10 cellular contexts compared by ENCODE assay signal in genomic region chr16:2518823-2519710, GRCh38. TPM values are rescaled to one million over a fixed set of nuclear protein-coding genes. Genes with fewer than 3 reads are reported as not detected.
A peak's percentile ranks its signal among the peaks of the same experiment; 100 is the strongest.
DNase-seq lines count a peak whose midpoint lies in the region; ATAC-seq, FAIRE-seq and TF ChIP-seq lines count a peak whose summit lies in the region.
"Had no signal": no experiment of that assay in that cellular context is flagged by ENCODE, and none has a peak within 500 bp of the region (broad histone marks: within the 10 kb centered on the region; RNA-seq: fewer than 3 reads in every experiment).

No MANE protein-coding gene starts in this region.

- peak overlapping the region; percentile 83 for H3K4me3 Mint-ChIP-seq in Calu3 (ENCODE audit: low read depth, unreplicated experiment)
- peak overlapping the region; percentile 80 for H3K4me3 Mint-ChIP-seq in activated T-helper 1 cell treated with anti-CD3 and anti-CD28 coated beads, Interleukin-12 subunit alpha, Interleukin-12 subunit beta, Interleukin-2, Interleukin-4 antibody, amounts not matched to agents 30 ng/mL and 10 ng/mL and 1 ng/mL, durations not matched to agents 14 hours and 24 hours and 36 hours

- no peaks in the 10 kb centered on the region for H3K9me3 ChIP-seq in right cardiac atrium (ENCODE audit: control insufficient read depth, low read length)
- no peaks in the 10 kb centered on the region for H3K9me3 ChIP-seq in skeletal muscle tissue (ENCODE audit: control insufficient read depth in 3 of 3, low read length in 3 of 3)

- H3K4me1 Mint-ChIP-seq in Calu3 (ENCODE audit: low read depth, unreplicated experiment), result peaks cover 49% of the 10 kb centered on the region
- H3K4me1 Mint-ChIP-seq in activated T-helper 1 cell treated with anti-CD3 and anti-CD28 coated beads, Interleukin-12 subunit alpha, Interleukin-12 subunit beta, Interleukin-2, Interleukin-4 antibody, amounts not matched to agents 30 ng/mL and 10 ng/mL and 1 ng/mL, durations not matched to agents 14 hours and 24 hours and 36 hours (ENCODE audit: low read depth), result peaks cover 43% of the 10 kb centered on the region

- intact Hi-C loops in Calu3 (cut with micrococcal nuclease; ENCODE audit: unreplicated experiment) (no loop called here), right cardiac atrium (cut with DNase I) (loop anchor here in 1 of 4 donors (5.0 kb wide), 1 partner anchor 297 kb away; the partner anchor contains the start of gene E4F1)
- intact Hi-C loops in activated T-helper 1 cell treated with anti-CD3 and anti-CD28 coated beads, Interleukin-12 subunit alpha, Interleukin-12 subunit beta, Interleukin-2, Interleukin-4 antibody, amounts not matched to agents 30 ng/mL and 10 ng/mL and 1 ng/mL, durations not matched to agents 14 hours and 24 hours and 36 hours (cut with micrococcal nuclease), result loop anchor here (10.0 kb wide), 1 partner anchor 386 kb away; no protein-coding TSS in a partner anchor

- H3K27me3 Mint-ChIP-seq in Calu3 (ENCODE audit: unreplicated experiment), result no peaks in the 10 kb centered on the region
- H3K27me3 Mint-ChIP-seq in activated T-helper 1 cell treated with anti-CD3 and anti-CD28 coated beads, Interleukin-12 subunit alpha, Interleukin-12 subunit beta, Interleukin-2, Interleukin-4 antibody, amounts not matched to agents 30 ng/mL and 10 ng/mL and 1 ng/mL, durations not matched to agents 14 hours and 24 hours and 36 hours (ENCODE audit: insufficient read depth), result no peaks in the 10 kb centered on the region

- H3K4me3 ChIP-seq in right cardiac atrium (ENCODE audit: low read length) (no peak overlapping the region), skeletal muscle tissue (ENCODE audit: low read length in 3 of 3) (peak overlapping the region in 2 of 3 donors; percentile 29 to 51)

- ATAC-seq in right cardiac atrium, result peak; percentile 3

- peak overlapping the region; percentile 40 for H3K27ac ChIP-seq in right cardiac atrium (ENCODE audit: low read length)
- peak overlapping the region; percentile 98 for H3K27ac ChIP-seq in skeletal muscle tissue (ENCODE audit: low read depth, low read length)

- H3K36me3 ChIP-seq in skeletal muscle tissue (ENCODE audit: control insufficient read depth in 3 of 3, insufficient read depth in 3 of 3, low read length in 3 of 3), result peaks cover 10 to 20% (median 16%) of the 10 kb centered on the region in 3 donors

- peaks cover 22% of the 10 kb centered on the region for H3K4me1 ChIP-seq in right cardiac atrium (ENCODE audit: control insufficient read depth, insufficient read depth, low read length)
- H3K4me1 ChIP-seq in skeletal muscle tissue (ENCODE audit: control insufficient read depth in 3 of 3, insufficient read depth in 3 of 3, low read length in 3 of 3), result peaks cover 61 to 72% (median 62%) of the 10 kb centered on the region in 3 donors

- CTCF ChIA-PET in Calu3 (lab: Charles Lee), result interaction anchor here (0.6 to 0.7 kb wide), 2 partner anchors 8 to 32 kb away, joined by 3 to 4 read pairs; no protein-coding TSS in a partner anchor

- DNase-seq in Calu3, result no peak
- no peak for DNase-seq in activated T-helper 1 cell treated with anti-CD3 and anti-CD28 coated beads, Interleukin-12 subunit alpha, Interleukin-12 subunit beta, Interleukin-2, Interleukin-4 antibody, amounts not matched to agents 30 ng/mL and 10 ng/mL and 1 ng/mL, durations not matched to agents 14 hours and 24 hours and 36 hours (ENCODE audit: low spot score)
- DNase-seq in right cardiac atrium, result peak; percentile 35 to 72 (median 69)
- no peak for DNase-seq in HTR-8/SVneo (ENCODE audit: insufficient read length, low spot score)
- DNase-seq in RPMI8226, result no peak
- no peak for DNase-seq in LoVo (ENCODE audit: low spot score)
- no peak for DNase-seq in stimulated activated CD4-positive, alpha-beta T cell treated with anti-CD3 and anti-CD28 coated beads, Interleukin-15, amount 100 ng/mL, for 24 hours
- DNase-seq: activated CD4-positive, CD25-positive, alpha-beta regulatory T cell; stimulated activated CD4-positive, alpha-beta T cell treated with anti-CD3 and anti-CD28 coated beads, Interleukin-2, amount 100 ng/mL, for 24 hours had no signal

- H3K27me3 ChIP-seq in right cardiac atrium (ENCODE audit: control insufficient read depth, insufficient read depth) (no peaks in the 10 kb centered on the region), skeletal muscle tissue (ENCODE audit: control insufficient read depth in 3 of 3, insufficient read depth in 3 of 3, low read length in 3 of 3) (no peaks in the 10 kb centered on the region)

- peaks cover 90% of the 10 kb centered on the region for H3K36me3 Mint-ChIP-seq in Calu3 (ENCODE audit: insufficient read depth, unreplicated experiment)
- peaks cover 17% of the 10 kb centered on the region for H3K36me3 Mint-ChIP-seq in activated T-helper 1 cell treated with anti-CD3 and anti-CD28 coated beads, Interleukin-12 subunit alpha, Interleukin-12 subunit beta, Interleukin-2, Interleukin-4 antibody, amounts not matched to agents 30 ng/mL and 10 ng/mL and 1 ng/mL, durations not matched to agents 14 hours and 24 hours and 36 hours (ENCODE audit: low read depth)

- H3K9me3 Mint-ChIP-seq in Calu3 (ENCODE audit: low read depth, unreplicated experiment), result no peaks in the 10 kb centered on the region
- H3K9me3 Mint-ChIP-seq in activated T-helper 1 cell treated with anti-CD3 and anti-CD28 coated beads, Interleukin-12 subunit alpha, Interleukin-12 subunit beta, Interleukin-2, Interleukin-4 antibody, amounts not matched to agents 30 ng/mL and 10 ng/mL and 1 ng/mL, durations not matched to agents 14 hours and 24 hours and 36 hours, result no peaks in the 10 kb centered on the region

- TF ChIP-seq CTCF in Calu3 (IDR thresholded peaks at IDR 0.05; ENCODE audit: unreplicated experiment), result no peak

- no TSS peak for BruUV-seq in Calu3 (replicated peaks; lab: Mats Ljungman, UMichigan)

- FAIRE-seq in HTR-8/SVneo (lab: Jason Lieb, UNC), result no peak

- H3K27ac Mint-ChIP-seq in Calu3 (ENCODE audit: unreplicated experiment), result peak overlapping the region; percentile 77
- H3K27ac Mint-ChIP-seq in activated T-helper 1 cell treated with anti-CD3 and anti-CD28 coated beads, Interleukin-12 subunit alpha, Interleukin-12 subunit beta, Interleukin-2, Interleukin-4 antibody, amounts not matched to agents 30 ng/mL and 10 ng/mL and 1 ng/mL, durations not matched to agents 14 hours and 24 hours and 36 hours, result peak overlapping the region; percentile 88

- WGBS in right cardiac atrium, result 81% methylated on average over 39 of the region's 39 CpGs

- peak overlapping the region; percentile 62 to 74 (median 72) for H3K9ac ChIP-seq in skeletal muscle tissue (ENCODE audit: low read depth in 1 of 3, low read length in 3 of 3)

RNA-seq across cellular contexts. Expression of gene AMDHD2, which starts 1.1 kb away (rescaled TPM):
- total RNA-seq in Calu3 (2022) (60.2 and 65.1 TPM in 2 replicates), right cardiac atrium (10 to 100 TPM; 10.6 to 16.5 (median 14.4) TPM), skeletal muscle tissue (7.3 TPM)
- 32.4 and 38.3 TPM in 2 replicates for total RNA-seq in activated T-helper 1 cell treated with anti-CD3 and anti-CD28 coated beads, Interleukin-12 subunit alpha, Interleukin-12 subunit beta, Interleukin-2, Interleukin-4 antibody, amounts not matched to agents 30 ng/mL and 10 ng/mL and 1 ng/mL, durations not matched to agents 14 hours and 24 hours and 36 hours
- polyA plus RNA-seq in right cardiac atrium, result 12.1 TPM

RNA-seq across cellular contexts. Expression of gene ATP6V0C, which starts 5.3 kb away (rescaled TPM):
- 260 and 262 TPM in 2 replicates for total RNA-seq in Calu3 (2022)
- 117 and 119 TPM in 2 replicates for total RNA-seq in activated T-helper 1 cell treated with anti-CD3 and anti-CD28 coated beads, Interleukin-12 subunit alpha, Interleukin-12 subunit beta, Interleukin-2, Interleukin-4 antibody, amounts not matched to agents 30 ng/mL and 10 ng/mL and 1 ng/mL, durations not matched to agents 14 hours and 24 hours and 36 hours
- total RNA-seq in right cardiac atrium, result 100 to 1,000 TPM; 153 to 180 (median 179) TPM
- polyA plus RNA-seq in right cardiac atrium, result 206 TPM
- 12.0 TPM for total RNA-seq in skeletal muscle tissue

RNA-seq across cellular contexts. Expression of gene CEMP1, which starts 12.1 kb away (rescaled TPM):
- total RNA-seq in Calu3 (2022) (0.86 and 0.90 TPM in 2 replicates), right cardiac atrium (not detected), skeletal muscle tissue (not detected)
- 0.23 and 0.49 TPM in 2 replicates for total RNA-seq in activated T-helper 1 cell treated with anti-CD3 and anti-CD28 coated beads, Interleukin-12 subunit alpha, Interleukin-12 subunit beta, Interleukin-2, Interleukin-4 antibody, amounts not matched to agents 30 ng/mL and 10 ng/mL and 1 ng/mL, durations not matched to agents 14 hours and 24 hours and 36 hours
- polyA plus RNA-seq in right cardiac atrium, result 0.27 TPM

RNA-seq across cellular contexts. Expression of gene PDPK1, which starts 18.8 kb away (rescaled TPM):
- total RNA-seq in Calu3 (2022) (57.4 and 62.4 TPM in 2 replicates), right cardiac atrium (10 to 100 TPM; 35.7 to 44.9 (median 37.8) TPM), skeletal muscle tissue (18.3 TPM)
- 50.8 and 60.2 TPM in 2 replicates for total RNA-seq in activated T-helper 1 cell treated with anti-CD3 and anti-CD28 coated beads, Interleukin-12 subunit alpha, Interleukin-12 subunit beta, Interleukin-2, Interleukin-4 antibody, amounts not matched to agents 30 ng/mL and 10 ng/mL and 1 ng/mL, durations not matched to agents 14 hours and 24 hours and 36 hours
- polyA plus RNA-seq in right cardiac atrium, result 18.0 TPM

RNA-seq across cellular contexts. Expression of gene TBC1D24, which starts 44.1 kb away (rescaled TPM):
- total RNA-seq in Calu3 (2022), result 31.3 and 33.3 TPM in 2 replicates
- total RNA-seq in activated T-helper 1 cell treated with anti-CD3 and anti-CD28 coated beads, Interleukin-12 subunit alpha, Interleukin-12 subunit beta, Interleukin-2, Interleukin-4 antibody, amounts not matched to agents 30 ng/mL and 10 ng/mL and 1 ng/mL, durations not matched to agents 14 hours and 24 hours and 36 hours, result 19.6 and 24.6 TPM in 2 replicates
- total RNA-seq in right cardiac atrium, result 10 to 100 TPM; 11.6 to 15.5 (median 13.0) TPM
- 5.7 TPM for polyA plus RNA-seq in right cardiac atrium
- 7.8 TPM for total RNA-seq in skeletal muscle tissue

Comparison
In these comparisons a context has a peak if more than half of its experiments do, and no peak if none do; other contexts are left out.
1. DNase-seq: peak in right cardiac atrium (3 of 3); none in Calu3 (single experiment), activated T-helper 1 cell treated with anti-CD3 and anti-CD28 coated beads, Interleukin-12 subunit alpha, Interleukin-12 subunit beta, Interleukin-2, Interleukin-4 antibody, amounts not matched to agents 30 ng/mL and 10 ng/mL and 1 ng/mL, durations not matched to agents 14 hours and 24 hours and 36 hours (single experiment), HTR-8/SVneo (single experiment), RPMI8226 (single experiment), LoVo (single experiment) and stimulated activated CD4-positive, alpha-beta T cell treated with anti-CD3 and anti-CD28 coated beads, Interleukin-15, amount 100 ng/mL, for 24 hours (single experiment).